ENCODE assay signal across 8 cellular contexts in the genomic region with DNA sequence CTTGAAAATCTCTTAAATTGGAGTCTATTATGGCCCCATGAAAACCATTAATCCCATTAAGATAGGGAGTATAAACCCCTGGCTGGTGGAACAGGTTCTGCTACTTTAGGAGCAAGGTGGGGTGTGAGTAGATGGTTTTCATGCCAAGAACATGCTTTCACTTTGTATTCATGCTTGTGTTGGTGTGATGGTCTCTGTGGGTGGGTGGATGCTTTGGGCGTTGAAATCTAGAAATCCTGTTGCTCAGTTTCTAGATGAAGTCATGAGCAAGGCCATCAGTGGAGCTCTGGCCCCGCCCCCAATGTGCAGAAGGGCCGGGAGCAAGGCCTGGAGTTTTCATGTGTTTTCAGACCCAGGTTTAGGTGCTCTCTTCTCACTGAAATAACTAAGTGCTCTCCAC. TPM values are rescaled to one million over a fixed set of nuclear protein-coding genes. Genes with fewer than 3 reads are reported as not detected.
DNase-seq lines count a peak whose midpoint lies in the region; ATAC-seq lines count a peak whose summit lies in the region.

No MANE protein-coding gene starts in this region.

- DNase-seq in activated CD4-positive, CD25-positive, alpha-beta regulatory T cell (lab: John Stamatoyannopoulos, UW), result no peak
- DNase-seq in activated CD8-positive, alpha-beta memory T cell treated with anti-CD3 and anti-CD28 coated beads for 24 hours, result peak; percentile 80
- DNase-seq in left colon, result peak in 1 of 2 donors; percentile 19
- peak; percentile 59 for DNase-seq in stimulated activated naive CD8-positive, alpha-beta T cell treated with anti-CD3 and anti-CD28 coated beads, Interleukin-15, Interleukin-2, amounts not matched to agents 100 U/mL and 50 U/mL, for 24 hours
- no peak for DNase-seq in NOMO-1 (lab: John Stamatoyannopoulos, UW; ENCODE audit: unreplicated experiment in 2 of 2)

- ATAC-seq in activated CD4-positive, CD25-positive, alpha-beta regulatory T cell treated with anti-CD3 and anti-CD28 coated beads, Interleukin-2, amount 50 U/mL, for 24 hours, result peak; percentile 71 to 78
- ATAC-seq in left colon, result peak; percentile 58
- ATAC-seq in stimulated activated naive CD8-positive, alpha-beta T cell treated with anti-CD3 and anti-CD28 coated beads, Interleukin-15, Interleukin-2, amounts not matched to agents 100 U/mL and 50 U/mL, for 24 hours, result peak; percentile 67
- ATAC-seq in GM19455 (IDR thresholded peaks at IDR 0.05; ENCODE audit: unreplicated experiment), result no peak
- no peak for ATAC-seq in HG02870 (IDR thresholded peaks at IDR 0.05; ENCODE audit: unreplicated experiment)

- intact Hi-C loops in left colon (cut with DNase I, micrococcal nuclease), result no loop called here

RNA-seq across cellular contexts. Expression of a gene that starts 20.1 kb away (rescaled TPM):
- 1 to 10 TPM in 1 of 2 donors, under 1 TPM in 1; 0.98 to 1.3 TPM for total RNA-seq in left colon

RNA-seq across cellular contexts. Expression of a gene that starts 50.9 kb away (rescaled TPM):
- 10 to 100 TPM; 46.9 to 50.1 TPM for total RNA-seq in left colon

Comparison
In these comparisons a context has a peak if more than half of its experiments do, and no peak if none do; other contexts are left out.
1. ATAC-seq: peak in activated CD4-positive, CD25-positive, alpha-beta regulatory T cell treated with anti-CD3 and anti-CD28 coated beads, Interleukin-2, amount 50 U/mL, for 24 hours (2 of 2), left colon (single experiment) and stimulated activated naive CD8-positive, alpha-beta T cell treated with anti-CD3 and anti-CD28 coated beads, Interleukin-15, Interleukin-2, amounts not matched to agents 100 U/mL and 50 U/mL, for 24 hours (single experiment); none in GM19455 (single experiment) and HG02870 (single experiment).
2. DNase-seq: peak in activated CD8-positive, alpha-beta memory T cell treated with anti-CD3 and anti-CD28 coated beads for 24 hours (single experiment) and stimulated activated naive CD8-positive, alpha-beta T cell treated with anti-CD3 and anti-CD28 coated beads, Interleukin-15, Interleukin-2, amounts not matched to agents 100 U/mL and 50 U/mL, for 24 hours (single experiment); none in activated CD4-positive, CD25-positive, alpha-beta regulatory T cell (0 of 4) and NOMO-1 (0 of 2).